Comparison of ENCODE assay signal across 8 cellular contexts in genomic region chr6:80605165-80605989, GRCh38.
DNase-seq lines count a peak whose midpoint lies in the region; ATAC-seq and TF ChIP-seq lines count a peak whose summit lies in the region.

No MANE protein-coding gene starts in this region.

- no peaks in the 10 kb centered on the region for H3K27me3 ChIP-seq in parathyroid adenoma (ENCODE audit: control insufficient read depth, insufficient read depth, low read length)

- no peak overlapping the region for H3K4me2 ChIP-seq in parathyroid adenoma (ENCODE audit: low read length)

- H3K4me3 ChIP-seq in parathyroid adenoma (ENCODE audit: low read depth, low read length), result no peak overlapping the region

- peak; percentile 52 for TF ChIP-seq CTCF in parathyroid adenoma (IDR thresholded peaks at IDR 0.05)

- peaks cover 5% of the 10 kb centered on the region for H3K4me1 ChIP-seq in parathyroid adenoma

- ATAC-seq in HG03060 (IDR thresholded peaks at IDR 0.05; ENCODE audit: low read depth, unreplicated experiment) (peak; percentile 52), GM21528 (IDR thresholded peaks at IDR 0.05; ENCODE audit: low FRiP score, unreplicated experiment) (no peak), HG03039 (IDR thresholded peaks at IDR 0.05; ENCODE audit: unreplicated experiment) (no peak)

- no peaks in the 10 kb centered on the region for H3K36me3 ChIP-seq in parathyroid adenoma (ENCODE audit: control insufficient read depth, insufficient read depth, low read length)

- no peak overlapping the region for H3K27ac ChIP-seq in epithelial cell of prostate
- no peak overlapping the region for H3K27ac ChIP-seq in parathyroid adenoma

- H3K9ac ChIP-seq in parathyroid adenoma, result no peak overlapping the region

- DNase-seq in NCI-H1694 treated with DMSO at 0.1 percent for 48 hours (lab: John Stamatoyannopoulos, UW), result peak; percentile 11
- no peak for DNase-seq in NCI-H1694 (lab: John Stamatoyannopoulos, UW)
- DNase-seq in OCI-M1 (lab: John Stamatoyannopoulos, UW), result peak; percentile 79
- DNase-seq in epithelial cell of prostate (ENCODE audit: low read depth, low spot score), result peak; percentile 29

- H3K9me3 ChIP-seq in parathyroid adenoma (ENCODE audit: control insufficient read depth, low read length), result no peaks in the 10 kb centered on the region

- H2AFZ ChIP-seq in parathyroid adenoma, result peak overlapping the region; percentile 36

- no peaks in the 10 kb centered on the region for H3K79me2 ChIP-seq in parathyroid adenoma
